Comparison of ENCODE assay signal across 16 cellular contexts in the genomic region with DNA sequence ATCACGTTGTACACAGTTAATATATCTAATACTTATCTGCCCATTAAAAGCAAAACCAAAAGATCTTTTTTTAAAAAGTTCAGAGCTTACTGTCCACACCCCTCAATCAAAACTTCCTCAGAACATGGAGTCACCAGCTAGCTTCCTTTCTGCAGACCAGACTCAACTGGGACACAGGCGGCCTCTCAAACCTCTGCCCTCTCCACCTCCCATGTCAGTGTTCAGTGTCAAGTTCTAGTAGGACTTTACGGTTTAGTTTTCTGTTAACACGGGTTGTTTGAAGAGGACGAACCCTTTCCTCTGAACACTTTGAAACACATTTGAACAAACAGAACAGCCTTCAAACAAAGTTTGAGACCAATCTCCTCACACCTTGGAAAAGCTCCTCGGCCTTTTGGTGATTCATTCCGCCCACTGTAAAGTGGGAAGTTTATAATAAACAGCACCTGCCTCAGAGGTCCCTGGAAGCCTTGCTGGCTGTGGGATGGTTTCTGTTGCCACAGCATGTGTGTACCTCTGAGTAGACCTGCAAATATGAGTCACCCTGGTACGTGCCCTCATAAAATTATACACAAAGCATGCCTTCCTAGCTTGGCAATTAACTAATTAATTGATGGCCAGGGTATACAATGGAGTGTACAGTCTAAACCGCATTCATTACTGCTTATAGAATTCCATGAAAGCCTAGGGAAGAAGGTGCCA. TPM values are rescaled to one million over a fixed set of nuclear protein-coding genes. Genes with fewer than 3 reads are reported as not detected.
A peak's percentile ranks its signal among the peaks of the same experiment; 100 is the strongest.
DNase-seq lines count a peak whose midpoint lies in the region; ATAC-seq and TF ChIP-seq lines count a peak whose summit lies in the region.
"Had no signal": no experiment of that assay in that cellular context is flagged by ENCODE, and none has a peak within 500 bp of the region (broad histone marks: within the 10 kb centered on the region; RNA-seq: fewer than 3 reads in every experiment).

No MANE protein-coding gene starts in this region.

- TF ChIP-seq CTCF in HCT116 (IDR thresholded peaks at IDR 0.05 in 2 of 3, conservative IDR thresholded peaks at IDR 0.05 in 1 of 3; ENCODE audit: borderline replicate concordance in 1 of 3, insufficient read depth in 1 of 3, low read depth in 2 of 3, low read length in 2 of 3) (no peak), RWPE1 (conservative IDR thresholded peaks at IDR 0.05; ENCODE audit: low read depth) (no peak)

- no peaks in the 10 kb centered on the region for H3K9me3 Mint-ChIP-seq in activated T-helper 1 cell treated with anti-CD3 and anti-CD28 coated beads, Interleukin-12 subunit alpha, Interleukin-12 subunit beta, Interleukin-2, Interleukin-4 antibody, amounts not matched to agents 30 ng/mL and 10 ng/mL and 1 ng/mL, durations not matched to agents 14 hours and 24 hours and 36 hours
- H3K9me3 Mint-ChIP-seq: dendritic cell treated with granulocyte-macrophage colony-stimulating factor and Interleukin-4, amounts not matched to agents 40 ng/mL and 50 ng/mL, for 4 days had no signal

- no peaks in the 10 kb centered on the region for H4K20me1 ChIP-seq in HCT116 (ENCODE audit: insufficient read depth)

- H3K27me3 Mint-ChIP-seq in activated T-helper 1 cell treated with anti-CD3 and anti-CD28 coated beads, Interleukin-12 subunit alpha, Interleukin-12 subunit beta, Interleukin-2, Interleukin-4 antibody, amounts not matched to agents 30 ng/mL and 10 ng/mL and 1 ng/mL, durations not matched to agents 14 hours and 24 hours and 36 hours (ENCODE audit: insufficient read depth) = peaks cover 4% of the 10 kb centered on the region
- H3K27me3 Mint-ChIP-seq: dendritic cell treated with granulocyte-macrophage colony-stimulating factor and Interleukin-4, amounts not matched to agents 40 ng/mL and 50 ng/mL, for 4 days had no signal

- H3K36me3 Mint-ChIP-seq in activated T-helper 1 cell treated with anti-CD3 and anti-CD28 coated beads, Interleukin-12 subunit alpha, Interleukin-12 subunit beta, Interleukin-2, Interleukin-4 antibody, amounts not matched to agents 30 ng/mL and 10 ng/mL and 1 ng/mL, durations not matched to agents 14 hours and 24 hours and 36 hours (ENCODE audit: low read depth) = no peaks in the 10 kb centered on the region

- no peak overlapping the region for H3K4me3 Mint-ChIP-seq in activated T-helper 1 cell treated with anti-CD3 and anti-CD28 coated beads, Interleukin-12 subunit alpha, Interleukin-12 subunit beta, Interleukin-2, Interleukin-4 antibody, amounts not matched to agents 30 ng/mL and 10 ng/mL and 1 ng/mL, durations not matched to agents 14 hours and 24 hours and 36 hours
- H3K4me3 Mint-ChIP-seq: dendritic cell treated with granulocyte-macrophage colony-stimulating factor and Interleukin-4, amounts not matched to agents 40 ng/mL and 50 ng/mL, for 4 days had no signal

- no peak for TF ChIP-seq POLR2A in HCT116 (IDR thresholded peaks at IDR 0.05; ENCODE audit: borderline replicate concordance, extremely low read depth, insufficient read depth, insufficient read length)

- POLR2A ChIA-PET in HCT116 (lab: Charles Lee) = no interaction called here
- POLR2A ChIA-PET in RWPE1 (lab: Yijun Ruan, JAX; ENCODE audit: low non-redundant PET) = no interaction called here

- peak; percentile 59 for ATAC-seq in HCT116
- ATAC-seq: Right ventricle myocardium inferior had no signal

- peaks cover 5 to 8% of the 10 kb centered on the region in 2 experiments; a peak in 3 of 4 replicates for H3K4me1 ChIP-seq in HCT116 (ENCODE audit: control insufficient read depth in 1 of 2, insufficient read depth in 2 of 2, low read length in 2 of 2)

- intact Hi-C loops in HCT116 (cut with micrococcal nuclease) = no loop called here
- intact Hi-C loops in activated T-helper 1 cell treated with anti-CD3 and anti-CD28 coated beads, Interleukin-12 subunit alpha, Interleukin-12 subunit beta, Interleukin-2, Interleukin-4 antibody, amounts not matched to agents 30 ng/mL and 10 ng/mL and 1 ng/mL, durations not matched to agents 14 hours and 24 hours and 36 hours (cut with micrococcal nuclease) = no loop called here

- H3K4me3 ChIP-seq in HCT116 (replicated peaks in 1 of 2; ENCODE audit: low read depth in 1 of 2, low read length in 2 of 2) = no peak overlapping the region
- H3K4me3 ChIP-seq: thyroid gland had no signal

- H3K27ac Mint-ChIP-seq in activated T-helper 1 cell treated with anti-CD3 and anti-CD28 coated beads, Interleukin-12 subunit alpha, Interleukin-12 subunit beta, Interleukin-2, Interleukin-4 antibody, amounts not matched to agents 30 ng/mL and 10 ng/mL and 1 ng/mL, durations not matched to agents 14 hours and 24 hours and 36 hours = no peak overlapping the region
- H3K27ac Mint-ChIP-seq: dendritic cell treated with granulocyte-macrophage colony-stimulating factor and Interleukin-4, amounts not matched to agents 40 ng/mL and 50 ng/mL, for 4 days had no signal

- H3K9me3 ChIP-seq in HCT116 (ENCODE audit: control insufficient read depth in 1 of 2, insufficient read depth in 1 of 2, low read depth in 1 of 2, low read length in 2 of 2) = no peaks in the 10 kb centered on the region
- H3K9me3 ChIP-seq: thyroid gland had no signal

- H3K9ac ChIP-seq in HCT116 (ENCODE audit: low read length) = no peak overlapping the region

- CTCF ChIA-PET in HCT116 (lab: Charles Lee) = no interaction called here
- CTCF ChIA-PET in RWPE1 (lab: Yijun Ruan, JAX) = interaction anchor here (0.5 to 0.6 kb wide), 2 partner anchors 11 to 203 kb away, joined by 4 to 5 read pairs; no protein-coding TSS in a partner anchor

- H3K4me1 Mint-ChIP-seq in activated T-helper 1 cell treated with anti-CD3 and anti-CD28 coated beads, Interleukin-12 subunit alpha, Interleukin-12 subunit beta, Interleukin-2, Interleukin-4 antibody, amounts not matched to agents 30 ng/mL and 10 ng/mL and 1 ng/mL, durations not matched to agents 14 hours and 24 hours and 36 hours (ENCODE audit: low read depth) = no peaks in the 10 kb centered on the region

- peak overlapping the region; percentile 57 for H2AFZ ChIP-seq in HCT116 (ENCODE audit: low read depth, low read length, poor library complexity, severe bottlenecking)

- no peaks in the 10 kb centered on the region for H3K79me2 ChIP-seq in HCT116 (ENCODE audit: insufficient read depth, low read length)

- no peaks in the 10 kb centered on the region for H3K9me2 ChIP-seq in HCT116 (ENCODE audit: insufficient read depth)

- no peaks in the 10 kb centered on the region for H3K27me3 ChIP-seq in HCT116 (ENCODE audit: insufficient read depth, low read length)
- H3K27me3 ChIP-seq: thyroid gland had no signal

- TF ChIP-seq RAD21 in HCT116 (IDR thresholded peaks at IDR 0.05; ENCODE audit: low read depth) = peak; percentile 6; the same call in 1 of the 2 replicates

- no TSS peak for BruUV-seq in HCT116 (replicated peaks; lab: Mats Ljungman, UMichigan)

- RAD21 ChIA-PET in HCT116 (lab: Charles Lee; ENCODE audit: low non-redundant PET in 1 of 2, low total read pairs in 2 of 2, uncharacterized antibody in 2 of 2, unreplicated experiment in 2 of 2) = no interaction called here

- peak overlapping the region; percentile 45 for H3K4me2 ChIP-seq in HCT116 (ENCODE audit: low read length)

- no peak overlapping the region for H3K27ac ChIP-seq in HCT116 (ENCODE audit: low read depth, low read length)
- no peak overlapping the region for H3K27ac ChIP-seq in RWPE1
- H3K27ac ChIP-seq: thyroid gland had no signal

- no peaks in the 10 kb centered on the region for H3K36me3 ChIP-seq in HCT116 (ENCODE audit: control insufficient read depth in 1 of 2, insufficient read depth in 2 of 2, low read length in 2 of 2)
- H3K36me3 ChIP-seq: thyroid gland had no signal

- DNase-seq in A172 (ENCODE audit: low spot score) = peak; percentile 13
- DNase-seq in HCT116 (ENCODE audit: low read depth, low spot score) = peak; percentile 35
- peak; percentile 56 for DNase-seq in RWPE1 (ENCODE audit: low spot score)
- peak; percentile 22 for DNase-seq in kidney glomerular epithelial cell (lab: John Stamatoyannopoulos, UW)
- no peak for DNase-seq in activated T-helper 1 cell treated with anti-CD3 and anti-CD28 coated beads, Interleukin-12 subunit alpha, Interleukin-12 subunit beta, Interleukin-2, Interleukin-4 antibody, amounts not matched to agents 30 ng/mL and 10 ng/mL and 1 ng/mL, durations not matched to agents 14 hours and 24 hours and 36 hours (ENCODE audit: low spot score)
- DNase-seq in RKO (ENCODE audit: low spot score) = no peak
- DNase-seq in SW 1271 (lab: John Stamatoyannopoulos, UW) = no peak
- no peak for DNase-seq in NCI-H2227 treated with DMSO at 0.1 percent for 48 hours (lab: John Stamatoyannopoulos, UW)
- DNase-seq: activated CD4-positive, alpha-beta T cell treated with anti-CD3 and anti-CD28 coated beads, Interleukin-2, amount 50 U/mL, for 1 hour; amygdala; midbrain; NCI-H1092 treated with DMSO at 0.1 percent for 48 hours; NCI-H524; thyroid gland had no signal

TF ChIP-seq in HCT116, 20 proteins besides CTCF, POLR2A, EP300 and RAD21 (continues in another document):
- TF ChIP-seq FOSL1 (IDR thresholded peaks at IDR 0.05; ENCODE audit: low read depth) (peak; percentile 61), CEBPB (IDR thresholded peaks at IDR 0.05; ENCODE audit: low read depth) (no peak), YY1 (IDR thresholded peaks at IDR 0.05; ENCODE audit: extremely low read depth, insufficient replicate concordance, low read depth, low read length) (no peak), EGR1 (IDR thresholded peaks at IDR 0.05; ENCODE audit: low read depth) (peak; percentile 69), ZNF274 (IDR thresholded peaks at IDR 0.05; ENCODE audit: low read depth, low read length) (no peak), CBX3 (IDR thresholded peaks at IDR 0.05; ENCODE audit: low read depth) (peak; percentile 37; the same call in 1 of the 2 replicates), SRF (IDR thresholded peaks at IDR 0.05; ENCODE audit: low read depth) (no peak)

RNA-seq across cellular contexts. Expression of a gene that starts 48.4 kb away (rescaled TPM):
- total RNA-seq in A172 (2014; rRNA removed; shearing (Covaris generic)) = 0.77 and 1.2 TPM in 2 replicates
- total RNA-seq in HCT116 (2021; ENCODE audit: unreplicated experiment) = 12.5 TPM
- polyA plus RNA-seq in HCT116 (2012) = 11.6 and 12.1 TPM in 2 replicates
- 2.3 and 2.6 TPM in 2 replicates for total RNA-seq in activated T-helper 1 cell treated with anti-CD3 and anti-CD28 coated beads, Interleukin-12 subunit alpha, Interleukin-12 subunit beta, Interleukin-2, Interleukin-4 antibody, amounts not matched to agents 30 ng/mL and 10 ng/mL and 1 ng/mL, durations not matched to agents 14 hours and 24 hours and 36 hours

Comparison
In these comparisons a context has a peak if more than half of its experiments do, and no peak if none do; other contexts are left out.
1. DNase-seq: peak in A172 (single experiment), HCT116 (single experiment), RWPE1 (single experiment) and kidney glomerular epithelial cell (single experiment); none in activated T-helper 1 cell treated with anti-CD3 and anti-CD28 coated beads, Interleukin-12 subunit alpha, Interleukin-12 subunit beta, Interleukin-2, Interleukin-4 antibody, amounts not matched to agents 30 ng/mL and 10 ng/mL and 1 ng/mL, durations not matched to agents 14 hours and 24 hours and 36 hours (single experiment), RKO (single experiment), SW 1271 (0 of 2) and NCI-H2227 treated with DMSO at 0.1 percent for 48 hours (single experiment).